19 cellular contexts compared by ENCODE assay signal in the genomic region with DNA sequence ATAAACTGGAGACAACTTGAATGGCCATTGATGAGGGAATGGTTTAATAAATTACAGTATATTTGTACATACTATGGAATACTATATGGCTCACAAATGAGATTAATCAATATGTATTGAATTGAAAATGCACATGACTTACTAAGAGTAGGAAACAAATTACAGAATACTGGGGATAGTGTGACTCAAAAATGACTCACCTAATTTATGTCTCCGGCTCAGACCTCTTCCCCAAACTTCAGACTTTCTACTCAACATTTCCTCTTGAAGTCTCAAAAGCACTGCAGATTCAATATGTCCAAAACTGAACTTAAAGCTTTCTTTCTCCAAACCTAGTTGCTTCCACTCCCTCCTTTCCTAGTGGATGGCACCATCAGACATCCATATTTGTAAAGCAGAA. TPM values are rescaled to one million over a fixed set of nuclear protein-coding genes. Genes with fewer than 3 reads are reported as not detected.
"Had no signal": no experiment of that assay in that cellular context is flagged by ENCODE, and none has a peak within 500 bp of the region (broad histone marks: within the 10 kb centered on the region; RNA-seq: fewer than 3 reads in every experiment).

No MANE protein-coding gene starts in this region.

- H3K4me3 ChIP-seq: adrenal gland, coronary artery, esophagus muscularis mucosa, stomach, thoracic aorta had no signal

- H3K27me3 Mint-ChIP-seq: activated B cell treated with CpG ODN at 0.5 μM for 24 hours; activated CD8-positive, alpha-beta T cell treated with anti-CD3 and anti-CD28 coated beads for 36 hours; central memory CD8-positive, alpha-beta T cell had no signal

- H3K27ac Mint-ChIP-seq: activated B cell treated with CpG ODN at 0.5 μM for 24 hours; activated CD8-positive, alpha-beta T cell treated with anti-CD3 and anti-CD28 coated beads for 36 hours; activated naive CD4-positive, alpha-beta T cell treated with anti-CD3 and anti-CD28 coated beads, Interleukin-2, amount 50 U/mL, for 24 hours; nephron had no signal

- DNase-seq: activated B cell treated with CpG ODN at 0.5 μM for 24 hours; activated CD4-positive, alpha-beta T cell treated with anti-CD3 and anti-CD28 coated beads for 48 hours; activated CD8-positive, alpha-beta T cell treated with anti-CD3 and anti-CD28 coated beads for 36 hours; activated effector memory CD4-positive, alpha-beta T cell treated with anti-CD3 and anti-CD28 coated beads, Interleukin-2, amount 50 U/mL, for 16 hours; activated T-cell treated with anti-CD3 and anti-CD28 coated beads, Interleukin-2, amount 50 U/mL, for 4 hours; adrenal gland; hypothalamus; kidney; left ventricle myocardium superior; stomach; T-helper 2 cell had no signal

- H3K36me3 Mint-ChIP-seq: activated naive CD4-positive, alpha-beta T cell treated with anti-CD3 and anti-CD28 coated beads, Interleukin-2, amount 50 U/mL, for 24 hours had no signal

- H3K9me3 ChIP-seq: adrenal gland, esophagus muscularis mucosa, stomach, thoracic aorta had no signal

- H3K36me3 ChIP-seq: adrenal gland, esophagus muscularis mucosa, stomach, thoracic aorta had no signal

- H3K4me1 Mint-ChIP-seq: activated B cell treated with CpG ODN at 0.5 μM for 24 hours; activated naive CD4-positive, alpha-beta T cell treated with anti-CD3 and anti-CD28 coated beads, Interleukin-2, amount 50 U/mL, for 24 hours; central memory CD8-positive, alpha-beta T cell; nephron had no signal

- H3K27me3 ChIP-seq: adrenal gland, esophagus muscularis mucosa, stomach had no signal

- ATAC-seq: activated CD8-positive, alpha-beta T cell treated with anti-CD3 and anti-CD28 coated beads for 36 hours; activated T-cell treated with anti-CD3 and anti-CD28 coated beads, Interleukin-2, amount 50 U/mL, for 4 hours; left ventricle myocardium superior; sciatic nerve had no signal

- H3K9me3 Mint-ChIP-seq: activated B cell treated with CpG ODN at 0.5 μM for 24 hours; activated naive CD4-positive, alpha-beta T cell treated with anti-CD3 and anti-CD28 coated beads, Interleukin-2, amount 50 U/mL, for 24 hours; activated T-cell treated with anti-CD3 and anti-CD28 coated beads, Interleukin-2, amount 50 U/mL, for 4 hours had no signal

- FAIRE-seq: kidney, TTC549 had no signal

- H3K27ac ChIP-seq: adrenal gland, coronary artery, esophagus muscularis mucosa, stomach, thoracic aorta had no signal

- H3K4me1 ChIP-seq: adrenal gland, esophagus muscularis mucosa, stomach had no signal

- H3K4me3 Mint-ChIP-seq: activated B cell treated with CpG ODN at 0.5 μM for 24 hours; activated CD8-positive, alpha-beta T cell treated with anti-CD3 and anti-CD28 coated beads for 36 hours; activated naive CD4-positive, alpha-beta T cell treated with anti-CD3 and anti-CD28 coated beads, Interleukin-2, amount 50 U/mL, for 24 hours; activated T-cell treated with anti-CD3 and anti-CD28 coated beads, Interleukin-2, amount 50 U/mL, for 4 hours; central memory CD8-positive, alpha-beta T cell; nephron had no signal

RNA-seq across cellular contexts. Expression of a gene that starts 28.8 kb away (rescaled TPM):
- total RNA-seq: activated B cell treated with CpG ODN at 0.5 μM for 24 hours; activated CD8-positive, alpha-beta T cell treated with anti-CD3 and anti-CD28 coated beads for 36 hours; activated T-cell treated with anti-CD3 and anti-CD28 coated beads, Interleukin-2, amount 50 U/mL, for 4 hours had no signal
